In the genomic region with DNA sequence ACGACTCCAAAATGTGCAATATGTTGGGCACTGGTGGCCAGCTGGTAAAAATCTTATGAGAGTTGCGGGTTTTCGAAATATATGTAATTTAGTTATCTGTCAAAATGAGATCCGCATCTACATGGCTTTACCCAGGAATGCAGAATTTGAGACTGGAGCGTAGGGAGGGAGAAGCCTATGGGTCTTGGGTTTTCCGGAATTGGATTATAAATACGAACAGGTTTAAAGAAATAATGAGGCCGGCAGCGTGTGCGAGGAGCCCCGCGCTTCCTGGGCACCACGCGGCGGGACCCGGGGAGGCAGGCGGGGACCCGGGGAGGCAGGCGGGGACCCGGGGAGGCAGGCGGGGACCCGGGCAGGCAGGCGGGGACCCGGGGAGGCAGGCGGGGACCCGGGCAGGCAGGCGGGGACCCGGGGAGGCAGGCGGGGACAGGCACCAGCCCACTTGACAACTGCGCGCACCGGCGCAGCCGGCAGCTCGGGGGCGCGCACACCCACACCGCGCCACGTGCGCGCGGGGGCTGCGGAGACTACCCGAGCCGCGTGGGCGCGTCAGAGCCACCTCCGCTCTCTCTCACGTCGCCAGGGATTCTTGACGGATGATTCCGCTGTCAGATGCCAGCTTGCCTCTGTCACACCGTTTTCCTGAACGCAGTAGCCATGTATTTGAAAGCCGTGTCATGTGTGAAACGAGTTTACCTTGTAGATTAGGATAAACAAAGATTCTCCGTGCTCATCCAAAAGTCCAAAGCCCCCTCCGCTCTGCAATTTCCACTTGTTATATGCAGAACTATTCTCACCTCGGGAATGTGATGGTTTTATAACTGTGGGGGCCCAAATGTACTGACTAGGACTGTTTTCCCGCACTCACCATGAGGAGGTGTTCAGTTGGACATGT, we compare ENCODE assay signal across 8 cellular contexts. TPM values are rescaled to one million over a fixed set of nuclear protein-coding genes. Genes with fewer than 3 reads are reported as not detected.
DNase-seq lines count a peak whose midpoint lies in the region; ATAC-seq and TF ChIP-seq lines count a peak whose summit lies in the region.

No MANE protein-coding gene starts in this region.

- TF ChIP-seq CTCF in endothelial cell (IDR thresholded peaks at IDR 0.05; ENCODE audit: unreplicated experiment): no peak

- H3K27ac ChIP-seq in muscle layer of colon (ENCODE audit: low read depth, low read length): no peak overlapping the region

- H3K9me3 ChIP-seq in muscle layer of colon (ENCODE audit: low read length): no peaks in the 10 kb centered on the region

- peaks cover 5% of the 10 kb centered on the region for H3K4me1 Mint-ChIP-seq in endothelial cell (ENCODE audit: unreplicated experiment)

- H3K27me3 Mint-ChIP-seq in endothelial cell (ENCODE audit: unreplicated experiment): no peaks in the 10 kb centered on the region

- ATAC-seq in HG02943 (IDR thresholded peaks at IDR 0.05; ENCODE audit: low read depth, unreplicated experiment) (peak; percentile 51), HG03095 (IDR thresholded peaks at IDR 0.05; ENCODE audit: unreplicated experiment) (no peak)

- no peak overlapping the region for H3K9ac ChIP-seq in muscle layer of colon (ENCODE audit: low read length)

- H3K27me3 ChIP-seq in muscle layer of colon (ENCODE audit: control insufficient read depth in 1 of 2, insufficient read depth in 2 of 2, low read length in 2 of 2): no peaks in the 10 kb centered on the region

- DNase-seq in NCI-H774 (lab: John Stamatoyannopoulos, UW) (peak; percentile 34), endothelial cell (ENCODE audit: low spot score) (peak; percentile 15)
- DNase-seq in activated CD8-positive, alpha-beta memory T cell treated with anti-CD3 and anti-CD28 coated beads, Interleukin-2, amount 50 U/mL, for 24 hours (ENCODE audit: extremely low read depth): peak; percentile 5
- DNase-seq in stimulated activated CD8-positive, alpha-beta memory T cell treated with anti-CD3 and anti-CD28 coated beads, Interleukin-4, amount 100 ng/mL, for 48 hours: peak; percentile 57

- H3K36me3 Mint-ChIP-seq in endothelial cell (ENCODE audit: low read depth, unreplicated experiment): no peaks in the 10 kb centered on the region

- no peak overlapping the region for H3K27ac Mint-ChIP-seq in endothelial cell (ENCODE audit: unreplicated experiment)

- peaks cover 5% of the 10 kb centered on the region for H3K4me1 ChIP-seq in muscle layer of colon (ENCODE audit: insufficient read depth, low read length)

- H3K36me3 ChIP-seq in muscle layer of colon (ENCODE audit: insufficient read depth, low read length): no peaks in the 10 kb centered on the region

- peak overlapping the region; percentile 93 for H3K4me3 Mint-ChIP-seq in endothelial cell (ENCODE audit: unreplicated experiment)

- H3K9me3 Mint-ChIP-seq in endothelial cell (ENCODE audit: unreplicated experiment): no peaks in the 10 kb centered on the region

- peak; percentile 52 for TF ChIP-seq POLR2A in GM15510 (IDR thresholded peaks at IDR 0.05; ENCODE audit: borderline replicate concordance, extremely low read depth, insufficient read length)

- H3K4me3 ChIP-seq in muscle layer of colon (ENCODE audit: low read depth in 1 of 2, low read length in 2 of 2): peak overlapping the region; percentile 61

RNA-seq across cellular contexts. Expression of a gene that starts 54.3 kb away (rescaled TPM):
- total RNA-seq in endothelial cell (ENCODE audit: unreplicated experiment): 381 TPM

Comparison
In these comparisons a context has a peak if more than half of its experiments do, and no peak if none do; other contexts are left out.
1. DNase-seq: peak in every context shown above with its lines; median percentile 57 in stimulated activated CD8-positive, alpha-beta memory T cell treated with anti-CD3 and anti-CD28 coated beads, Interleukin-4, amount 100 ng/mL, for 48 hours; 34 in NCI-H774; 15 in endothelial cell; 5 in activated CD8-positive, alpha-beta memory T cell treated with anti-CD3 and anti-CD28 coated beads, Interleukin-2, amount 50 U/mL, for 24 hours.